ENCODE assay signal across 25 cellular contexts in genomic region chr21:39641827-39642450, GRCh38.
DNase-seq lines count a peak whose midpoint lies in the region; ATAC-seq and TF ChIP-seq lines count a peak whose summit lies in the region.
"Had no signal": no experiment of that assay in that cellular context is flagged by ENCODE, and none has a peak within 500 bp of the region (broad histone marks: within the 10 kb centered on the region; RNA-seq: fewer than 3 reads in every experiment).

No MANE protein-coding gene starts in this region.

- H3K9ac ChIP-seq in duodenal mucosa (ENCODE audit: low read depth in 1 of 2, low read length in 2 of 2): peak overlapping the region; percentile 5 to 68
- H3K9ac ChIP-seq: GM23248 had no signal

- H3K4me1 ChIP-seq in duodenal mucosa (ENCODE audit: control insufficient read depth in 1 of 2, insufficient read depth in 2 of 2, low read length in 2 of 2): peaks cover 39 to 49% of the 10 kb centered on the region in 2 donors

- H3K27ac ChIP-seq in 22Rv1 (peak overlapping the region; percentile 49), duodenal mucosa (ENCODE audit: low read depth, low read length) (peak overlapping the region; percentile 59)
- H3K27ac ChIP-seq: C4-2B, GM23248 had no signal

- no peak for TF ChIP-seq CTCF in 22Rv1 (IDR thresholded peaks at IDR 0.05)

- no peaks in the 10 kb centered on the region for H3K9me3 ChIP-seq in duodenal mucosa (ENCODE audit: control insufficient read depth in 1 of 2, low read length in 2 of 2)

- H3K4me3 ChIP-seq in duodenal mucosa (ENCODE audit: low read depth in 1 of 2, low read length in 2 of 2): peak overlapping the region; percentile 65 to 84
- H3K4me3 ChIP-seq: GM23248 had no signal

- H3K36me3 ChIP-seq in duodenal mucosa (ENCODE audit: control insufficient read depth in 1 of 2, insufficient read depth in 2 of 2, low read length in 2 of 2): peaks cover 0 to 14% of the 10 kb centered on the region in 2 donors

- DNase-seq in NCI-H526 treated with DMSO at 0.1 percent for 48 hours (lab: John Stamatoyannopoulos, UW) (peak; percentile 70), iPS-NIHi11 (ENCODE audit: low spot score) (peak; percentile 46), NCI-H226 (no peak)
- DNase-seq in stimulated activated naive CD4-positive, alpha-beta T cell (lab: John Stamatoyannopoulos, UW): no peak
- DNase-seq: 8988T; Calu3; CD8-positive, alpha-beta memory T cell; DMS153; GM23248; KG1; NCI-H1092 treated with DMSO at 0.1 percent for 48 hours; NCI-H1436 treated with DMSO at 0.1 percent for 48 hours; NCI-H1930; NCI-H2227 treated with DMSO at 0.1 percent for 48 hours; NCI-H510A treated with DMSO at 0.1 percent for 48 hours; NCI-H774; NK-92 treated with Interleukin-12 subunit alpha and Interleukin-12 subunit beta, amount 100 ng/mL, for 24 hours; SW 1271 had no signal

- ATAC-seq in HG03095 (IDR thresholded peaks at IDR 0.05; ENCODE audit: unreplicated experiment) (no peak), HG02623 (IDR thresholded peaks at IDR 0.05; ENCODE audit: unreplicated experiment) (no peak)
- ATAC-seq: HCT116, Right ventricle myocardium inferior had no signal

- H3K27me3 ChIP-seq in duodenal mucosa (ENCODE audit: control insufficient read depth in 1 of 2, insufficient read depth in 2 of 2, low read length in 2 of 2): no peaks in the 10 kb centered on the region

Comparison
In these comparisons a context has a peak if more than half of its experiments do, and no peak if none do; other contexts are left out.
1. DNase-seq: peak in NCI-H526 treated with DMSO at 0.1 percent for 48 hours (single experiment) and iPS-NIHi11 (single experiment); none in NCI-H226 (single experiment) and stimulated activated naive CD4-positive, alpha-beta T cell (0 of 6).